ENCODE assay signal across 16 cellular contexts in the genomic region with DNA sequence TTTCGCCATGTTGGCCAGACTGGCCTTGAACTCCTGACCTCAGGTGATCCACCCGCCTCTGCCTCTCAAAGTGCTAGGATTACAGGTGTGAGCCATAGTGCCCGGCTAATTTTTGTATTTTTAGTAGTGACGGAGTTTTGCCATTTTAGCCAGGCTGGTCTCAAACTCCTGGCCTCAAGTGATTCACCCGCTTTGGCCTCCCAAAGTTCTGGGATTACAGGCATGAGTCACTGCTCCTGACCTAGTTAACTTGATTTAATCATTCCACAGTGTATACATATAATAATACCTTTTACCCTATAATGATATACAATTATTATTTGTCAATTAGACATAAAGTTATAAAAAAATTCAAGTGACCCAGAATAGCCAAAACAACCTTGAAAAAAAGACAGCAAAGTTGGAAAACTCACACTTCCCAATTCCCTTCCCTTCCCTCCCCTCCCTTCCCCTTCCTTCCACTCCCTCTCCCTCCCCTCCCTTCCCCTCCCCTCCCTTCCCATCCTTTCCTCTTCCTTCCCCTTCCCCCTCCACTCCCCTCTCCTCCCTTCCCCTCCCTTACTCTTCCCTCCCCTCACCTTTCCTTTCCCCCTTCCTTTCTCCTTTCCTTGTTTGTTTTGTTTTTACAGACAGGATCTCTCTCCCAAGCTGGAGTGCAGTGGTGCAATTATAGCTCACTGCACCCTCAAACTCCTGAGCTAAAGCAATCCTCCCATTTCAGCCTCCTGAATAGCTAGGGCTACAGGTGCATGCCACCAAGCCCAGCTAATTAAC. TPM values are rescaled to one million over a fixed set of nuclear protein-coding genes. Genes with fewer than 3 reads are reported as not detected.
DNase-seq lines count a peak whose midpoint lies in the region; ATAC-seq, FAIRE-seq and TF ChIP-seq lines count a peak whose summit lies in the region.
"Had no signal": no experiment of that assay in that cellular context is flagged by ENCODE, and none has a peak within 500 bp of the region (broad histone marks: within the 10 kb centered on the region; RNA-seq: fewer than 3 reads in every experiment).

No MANE protein-coding gene starts in this region.

- no peaks in the 10 kb centered on the region for H3K27me3 ChIP-seq in adrenal gland
- H3K27me3 ChIP-seq in thyroid gland = no peaks in the 10 kb centered on the region
- H3K27me3 ChIP-seq in suprapubic skin = no peaks in the 10 kb centered on the region
- H3K27me3 ChIP-seq: tibial nerve had no signal

- no peak for FAIRE-seq in A549 (lab: Jason Lieb, UNC)

- TF ChIP-seq EP300 in A549 (IDR thresholded peaks at IDR 0.05) (no peak), suprapubic skin (IDR thresholded peaks at IDR 0.05) (no peak)

- H3K4me2 ChIP-seq in A549 = peak overlapping the region; percentile 42; the same call in 2 of the 3 replicates

- WGBS in A549 (ENCODE audit: missing lambda C conversion rate) = 14% methylated on average over 5 of the region's 5 CpGs
- WGBS in adrenal gland, 4 donors = 26 to 53% (median 46%) methylated on average over 5 of the region's 5 CpGs
- 75 to 95% methylated on average over 5 of the region's 5 CpGs for WGBS in thyroid gland, 2 donors
- WGBS in suprapubic skin = 52% methylated on average over 5 of the region's 5 CpGs

- ATAC-seq in A549 (peak; percentile 23 to 60; a peak in 4 of 6 replicates), omental fat pad (ENCODE audit: low FRiP score) (no peak), mucosa of descending colon (no peak)

- H3K27ac ChIP-seq in A549 = peak overlapping the region; percentile 58 to 85
- no peak overlapping the region for H3K27ac ChIP-seq in adrenal gland
- no peak overlapping the region for H3K27ac ChIP-seq in thyroid gland
- H3K27ac ChIP-seq in suprapubic skin = no peak overlapping the region
- H3K27ac ChIP-seq: tibial nerve had no signal

- intact Hi-C loops in adrenal gland (cut with DNase I) = no loop called here
- intact Hi-C loops in thyroid gland (cut with DNase I) = no loop called here
- intact Hi-C loops in mucosa of descending colon (cut with DNase I, micrococcal nuclease) = no loop called here

- POLR2A ChIA-PET in A549 (lab: Yijun Ruan, JAX) = no interaction called here

- H3K36me3 ChIP-seq in adrenal gland (replicated peaks in 1 of 2) = no peaks in the 10 kb centered on the region
- no peaks in the 10 kb centered on the region for H3K36me3 ChIP-seq in thyroid gland
- no peaks in the 10 kb centered on the region for H3K36me3 ChIP-seq in suprapubic skin
- no peaks in the 10 kb centered on the region for H3K36me3 ChIP-seq in mucosa of descending colon (ENCODE audit: low read depth)
- H3K36me3 ChIP-seq: tibial nerve had no signal

- TF ChIP-seq RAD21 in A549 (conservative IDR thresholded peaks at IDR 0.05 in 1 of 2, IDR thresholded peaks at IDR 0.05 in 1 of 2) = no peak

- H3K4me3 ChIP-seq in A549 (no peak overlapping the region), adrenal gland (no peak overlapping the region), foreskin fibroblast (ENCODE audit: low read depth in 1 of 2, low read length in 2 of 2) (no peak overlapping the region), thyroid gland (replicated peaks in 1 of 3) (no peak overlapping the region), suprapubic skin (no peak overlapping the region), mucosa of descending colon (no peak overlapping the region)
- H3K4me3 ChIP-seq: tibial nerve had no signal

- peak in 1 of 2 experiments; percentile 61 for DNase-seq in A549 (ENCODE audit: low read depth in 1 of 2, low spot score in 1 of 2)
- DNase-seq in HS-27A (ENCODE audit: low read depth) = peak; percentile 54
- peak in 5 of 7 donors; percentile 52 to 71 (median 54) for DNase-seq in adrenal gland
- peak; percentile 73 to 84 for DNase-seq in foreskin fibroblast
- DNase-seq in thyroid gland = no peak
- no peak for DNase-seq in suprapubic skin (ENCODE audit: low spot score in 2 of 2)
- no peak for DNase-seq in omental fat pad (ENCODE audit: low spot score)
- DNase-seq in mucosa of descending colon = no peak
- DNase-seq: activated CD4-positive, alpha-beta T cell treated with anti-CD3 and anti-CD28 coated beads, Interleukin-2, amount 50 U/mL, for 48 hours; activated naive CD4-positive, alpha-beta T cell treated with anti-CD3 and anti-CD28 coated beads for 36 hours; AML-193; hypothalamus; NCI-H1436 treated with DMSO at 0.1 percent for 48 hours; retina; T-helper 1 cell had no signal

- CTCF ChIA-PET in A549 (lab: Yijun Ruan, JAX) = interaction anchor here (0.7 to 2.9 kb wide), 2 partner anchors 16 to 316 kb away, joined by 3 to 11 read pairs; a partner anchor contains a TSS

- H3K9me3 ChIP-seq in A549 = no peaks in the 10 kb centered on the region
- H3K9me3 ChIP-seq in adrenal gland (replicated peaks in 1 of 3) = no peaks in the 10 kb centered on the region
- H3K9me3 ChIP-seq in thyroid gland = no peaks in the 10 kb centered on the region
- no peaks in the 10 kb centered on the region for H3K9me3 ChIP-seq in suprapubic skin
- no peaks in the 10 kb centered on the region for H3K9me3 ChIP-seq in mucosa of descending colon
- H3K9me3 ChIP-seq: tibial nerve had no signal

- no peak for TF ChIP-seq POLR2A in A549 (IDR thresholded peaks at IDR 0.05; ENCODE audit: low read length)
- no peak for TF ChIP-seq POLR2A in adrenal gland (IDR thresholded peaks at IDR 0.05)
- no peak for TF ChIP-seq POLR2A in thyroid gland (IDR thresholded peaks at IDR 0.05)
- TF ChIP-seq POLR2A in suprapubic skin (IDR thresholded peaks at IDR 0.05) = no peak

- peaks cover 27% of the 10 kb centered on the region for H3K4me1 ChIP-seq in A549
- H3K4me1 ChIP-seq in adrenal gland (replicated peaks in 1 of 2) = no peaks in the 10 kb centered on the region
- no peaks in the 10 kb centered on the region for H3K4me1 ChIP-seq in thyroid gland
- H3K4me1 ChIP-seq in suprapubic skin = peaks cover 4% of the 10 kb centered on the region
- no peaks in the 10 kb centered on the region for H3K4me1 ChIP-seq in mucosa of descending colon (ENCODE audit: low read depth)
- H3K4me1 ChIP-seq: tibial nerve had no signal

- TF ChIP-seq CTCF in A549 (IDR thresholded peaks at IDR 0.05) (no peak), adrenal gland (IDR thresholded peaks at IDR 0.05) (no peak), foreskin fibroblast (IDR thresholded peaks at IDR 0.05; ENCODE audit: low read depth, low read length) (no peak), thyroid gland (IDR thresholded peaks at IDR 0.05) (no peak), suprapubic skin (IDR thresholded peaks at IDR 0.05) (no peak), omental fat pad (IDR thresholded peaks at IDR 0.05) (no peak), mucosa of descending colon (IDR thresholded peaks at IDR 0.05) (no peak)

TF ChIP-seq in A549, 52 proteins besides CTCF, POLR2A, EP300 and RAD21 (continues in another document):
- TF ChIP-seq GATA3 (IDR thresholded peaks at IDR 0.05; ENCODE audit: borderline replicate concordance) = no peak; the same call in 1 of the 2 replicates
- no peak for TF ChIP-seq ZNF302 (CRISPR knock-in tag; IDR thresholded peaks at IDR 0.05)
- TF ChIP-seq NR3C1 (IDR thresholded peaks at IDR 0.05) = no peak
- no peak for TF ChIP-seq HEYL (CRISPR knock-in tag; IDR thresholded peaks at IDR 0.05)
- no peak for TF ChIP-seq CBX2 (IDR thresholded peaks at IDR 0.05; ENCODE audit: borderline replicate concordance, low read depth)
- TF ChIP-seq, protein P1, sequence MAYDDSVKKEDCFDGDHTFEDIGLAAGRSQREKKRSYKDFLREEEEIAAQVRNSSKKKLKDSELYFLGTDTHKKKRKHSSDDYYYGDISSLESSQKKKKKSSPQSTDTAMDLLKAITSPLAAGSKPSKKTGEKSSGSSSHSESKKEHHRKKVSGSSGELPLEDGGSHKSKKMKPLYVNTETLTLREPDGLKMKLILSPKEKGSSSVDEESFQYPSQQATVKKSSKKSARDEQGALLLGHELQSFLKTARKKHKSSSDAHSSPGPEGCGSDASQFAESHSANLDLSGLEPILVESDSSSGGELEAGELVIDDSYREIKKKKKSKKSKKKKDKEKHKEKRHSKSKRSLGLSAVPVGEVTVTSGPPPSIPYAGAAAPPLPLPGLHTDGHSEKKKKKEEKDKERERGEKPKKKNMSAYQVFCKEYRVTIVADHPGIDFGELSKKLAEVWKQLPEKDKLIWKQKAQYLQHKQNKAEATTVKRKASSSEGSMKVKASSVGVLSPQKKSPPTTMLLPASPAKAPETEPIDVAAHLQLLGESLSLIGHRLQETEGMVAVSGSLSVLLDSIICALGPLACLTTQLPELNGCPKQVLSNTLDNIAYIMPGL (CRISPR knock-in tag; IDR thresholded peaks at IDR 0.05; ENCODE audit: borderline replicate concordance) = no peak
- no peak for TF ChIP-seq POLR2AphosphoS2 (conservative IDR thresholded peaks at IDR 0.05; ENCODE audit: low read length)
- TF ChIP-seq, protein P2, sequence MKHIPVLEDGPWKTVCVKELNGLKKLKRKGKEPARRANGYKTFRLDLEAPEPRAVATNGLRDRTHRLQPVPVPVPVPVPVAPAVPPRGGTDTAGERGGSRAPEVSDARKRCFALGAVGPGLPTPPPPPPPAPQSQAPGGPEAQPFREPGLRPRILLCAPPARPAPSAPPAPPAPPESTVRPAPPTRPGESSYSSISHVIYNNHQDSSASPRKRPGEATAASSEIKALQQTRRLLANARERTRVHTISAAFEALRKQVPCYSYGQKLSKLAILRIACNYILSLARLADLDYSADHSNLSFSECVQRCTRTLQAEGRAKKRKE (CRISPR knock-in tag; IDR thresholded peaks at IDR 0.05; ENCODE audit: low read depth) = no peak

RNA-seq across cellular contexts. Expression of a gene that starts 14.8 kb away (rescaled TPM):
- polyA plus RNA-seq in A549 (2011; rRNA removed) (4.3 and 6.9 TPM in 2 replicates), A549 (2017; fragmentation: RNase III; extraction: RNeasy Plus Mini Kit Qiagen cat#74134 plus additional on column Dnase treatment) (21.7 to 24.5 TPM (median 23.9 TPM) in 3 replicates), adrenal gland (100 to 1,000 TPM in 1 of 3 donors, 10 to 100 TPM in 2; 33.3 to 280 (median 96.3) TPM)
- polyA plus RNA-seq in A549 (2012; cell fraction: cytosol; rRNA removed) = 8.1 and 11.7 TPM in 2 replicates
- 68.0 and 69.2 TPM in 2 replicates for polyA plus RNA-seq in A549 (2012; cell fraction: nucleus; rRNA removed)
- polyA minus RNA-seq in A549 (2011; rRNA and poly(A)+ RNA removed) = 12.2 and 15.3 TPM in 2 replicates
- total RNA-seq in adrenal gland (100 to 1,000 TPM in 1 of 8 donors, 10 to 100 TPM in 7; 19.2 to 116 (median 53.7) TPM), thyroid gland (10 to 100 TPM; 43.1 to 57.7 (median 49.8) TPM), suprapubic skin (10 to 100 TPM; 26.4 to 97.8 (median 38.4) TPM), omental fat pad (10 to 100 TPM; 13.5 to 26.3 (median 15.3) TPM), mucosa of descending colon (100 to 1,000 TPM in 1 of 3 donors, 10 to 100 TPM in 2; 80.4 to 104 (median 89.8) TPM)

Comparison
In these comparisons a context has a peak if more than half of its experiments do, and no peak if none do; other contexts are left out.
1. ATAC-seq: peak in A549 (2 of 2); none in omental fat pad (single experiment) and mucosa of descending colon (single experiment).
2. DNase-seq: peak in HS-27A (single experiment), adrenal gland (5 of 7) and foreskin fibroblast (2 of 2); none in thyroid gland (0 of 2), suprapubic skin (0 of 2), omental fat pad (single experiment) and mucosa of descending colon (0 of 3).
3. H3K27ac ChIP-seq: peak in A549 (2 of 2); none in adrenal gland (0 of 5), thyroid gland (0 of 3) and suprapubic skin (single experiment).